Comparison of ENCODE assay signal across 19 cellular contexts in the genomic region with DNA sequence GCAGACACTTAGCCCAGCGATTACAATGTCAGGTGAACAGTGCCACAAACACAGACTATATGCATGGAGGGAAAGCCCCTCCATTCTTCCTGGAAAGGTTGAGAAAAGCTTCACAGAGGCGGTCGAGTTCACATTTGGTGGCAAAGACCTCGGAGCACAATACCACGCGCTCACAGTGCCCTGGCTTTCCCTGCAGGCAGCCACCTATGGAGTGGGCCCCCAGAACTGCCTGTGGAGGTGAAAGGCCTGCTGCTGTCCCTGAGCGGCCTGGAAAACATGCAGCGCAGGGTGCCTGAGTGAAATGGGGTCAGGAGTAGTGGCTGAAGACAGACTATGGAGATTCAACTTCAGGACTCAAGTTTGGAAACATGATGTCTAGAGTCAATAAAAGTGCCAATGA. TPM values are rescaled to one million over a fixed set of nuclear protein-coding genes. Genes with fewer than 3 reads are reported as not detected.
A peak's percentile ranks its signal among the peaks of the same experiment; 100 is the strongest.
DNase-seq lines count a peak whose midpoint lies in the region; ATAC-seq and TF ChIP-seq lines count a peak whose summit lies in the region.
"Had no signal": no experiment of that assay in that cellular context is flagged by ENCODE, and none has a peak within 500 bp of the region (broad histone marks: within the 10 kb centered on the region; RNA-seq: fewer than 3 reads in every experiment).

No MANE protein-coding gene starts in this region.

- no peak for TF ChIP-seq CTCF in heart right ventricle (IDR thresholded peaks at IDR 0.05)
- no peak for TF ChIP-seq CTCF in endodermal cell (conservative IDR thresholded peaks at IDR 0.05)

- H3K27me3 ChIP-seq in heart right ventricle (no peaks in the 10 kb centered on the region), endodermal cell (ENCODE audit: control insufficient read depth, insufficient read depth, low read length, poor library complexity, severe bottlenecking) (no peaks in the 10 kb centered on the region)
- H3K27me3 ChIP-seq: BLaER1 had no signal

- no peak overlapping the region for H3K27ac Mint-ChIP-seq in endodermal cell
- H3K27ac Mint-ChIP-seq: HFFc6 had no signal

- peaks cover 15 to 55% (median 52%) of the 10 kb centered on the region in 9 donors for H3K4me1 ChIP-seq in heart right ventricle
- H3K4me1 ChIP-seq in endodermal cell (ENCODE audit: control insufficient read depth, insufficient read depth, low read length), result peaks cover 27% of the 10 kb centered on the region

- no peak overlapping the region for H3K4me3 Mint-ChIP-seq in endodermal cell
- H3K4me3 Mint-ChIP-seq: CD14-positive monocyte; CD4-positive, alpha-beta memory T cell; HFFc6 had no signal

- H3K9ac ChIP-seq in endodermal cell (ENCODE audit: extremely low read depth, low read length, poor library complexity, severe bottlenecking), result no peak overlapping the region
- H3K9ac ChIP-seq: BLaER1 had no signal

- H3K36me3 ChIP-seq in heart right ventricle (peaks cover 0 to 57% (median 0%) of the 10 kb centered on the region in 9 donors), endodermal cell (ENCODE audit: control insufficient read depth, insufficient read depth, low read length) (peaks cover 83% of the 10 kb centered on the region)

- no peaks in the 10 kb centered on the region for H3K27me3 Mint-ChIP-seq in endodermal cell (ENCODE audit: insufficient read depth)
- H3K27me3 Mint-ChIP-seq: CD4-positive, alpha-beta memory T cell had no signal

- H3K4me1 Mint-ChIP-seq in endodermal cell, result peaks cover 34% of the 10 kb centered on the region

- peaks cover 49% of the 10 kb centered on the region for H3K36me3 Mint-ChIP-seq in endodermal cell (ENCODE audit: low read depth)

- H3K9me3 Mint-ChIP-seq in endodermal cell, result no peaks in the 10 kb centered on the region
- H3K9me3 Mint-ChIP-seq: CD14-positive monocyte, HFFc6 had no signal

- WGBS in heart right ventricle, 2 donors, result 92 to 97% methylated on average over 8 of the region's 8 CpGs
- WGBS in endodermal cell (ENCODE audit: insufficient coverage in 1 of 2, insufficient read length in 1 of 2), 2 experiments, result 95% methylated on average over 6 to 8 of the region's 8 CpGs

- no peaks in the 10 kb centered on the region for H3K9me3 ChIP-seq in heart right ventricle
- H3K9me3 ChIP-seq in endodermal cell (ENCODE audit: control insufficient read depth, low read length), result no peaks in the 10 kb centered on the region
- H3K9me3 ChIP-seq: BLaER1 had no signal

- peak; percentile 0 for DNase-seq in activated CD8-positive, alpha-beta memory T cell treated with anti-CD3 and anti-CD28 coated beads, Interleukin-2, amount 50 U/mL, for 4 hours
- no peak for DNase-seq in activated CD8-positive, alpha-beta memory T cell treated with anti-CD3 and anti-CD28 coated beads for 24 hours
- DNase-seq in cardiac septum (ENCODE audit: low spot score), result peak; percentile 10
- DNase-seq in heart right ventricle, result no peak
- peak; percentile 26 for DNase-seq in endodermal cell
- DNase-seq in NCI-H446 treated with DMSO at 0.1 percent for 48 hours (lab: John Stamatoyannopoulos, UW), result no peak
- no peak for DNase-seq in amniotic stem cell (lab: John Stamatoyannopoulos, UW)
- DNase-seq: 8988T; CD4-positive, alpha-beta memory T cell; DMS153; DMS79; GDM1; GOT3; H7; HFFc6 had no signal

- H3K27ac ChIP-seq in heart right ventricle (no peak overlapping the region), endodermal cell (ENCODE audit: low read depth, low read length) (no peak overlapping the region)
- H3K27ac ChIP-seq: BLaER1, HL-60 had no signal

- ATAC-seq in heart right ventricle, result no peak
- ATAC-seq: HCT116 had no signal

- H3K4me3 ChIP-seq in heart right ventricle (no peak overlapping the region), endodermal cell (ENCODE audit: low read length) (no peak overlapping the region)
- H3K4me3 ChIP-seq: BLaER1 had no signal

- intact Hi-C loops in cardiac septum (cut with DNase I) (loop anchor here (5.0 kb wide), 1 partner anchor 59 kb away; no protein-coding TSS in a partner anchor), heart right ventricle (cut with DNase I) (no loop called here)

RNA-seq across cellular contexts. Expression of a gene that starts 26.9 kb away (rescaled TPM):
- total RNA-seq in cardiac septum (8.8 TPM), heart right ventricle (10 to 100 TPM in 1 of 10 donors, 1 to 10 TPM in 9; 4.2 to 14.6 (median 6.3) TPM), endodermal cell (10 to 100 TPM; 57.5 to 68.3 TPM)
- polyA plus RNA-seq in heart right ventricle, result 1 to 10 TPM; 5.7 to 8.1 TPM
- polyA plus RNA-seq in endodermal cell (2013, experiment 1 of 2), result 28.6 TPM
- polyA plus RNA-seq in endodermal cell (2013, experiment 2 of 2), result 31.1 TPM

Comparison
In these comparisons a context has a peak if more than half of its experiments do, and no peak if none do; other contexts are left out.
1. DNase-seq: peak in activated CD8-positive, alpha-beta memory T cell treated with anti-CD3 and anti-CD28 coated beads, Interleukin-2, amount 50 U/mL, for 4 hours (single experiment), cardiac septum (single experiment) and endodermal cell (single experiment); none in activated CD8-positive, alpha-beta memory T cell treated with anti-CD3 and anti-CD28 coated beads for 24 hours (single experiment), heart right ventricle (0 of 2), NCI-H446 treated with DMSO at 0.1 percent for 48 hours (single experiment) and amniotic stem cell (single experiment).